ENCODE assay signal across 15 cellular contexts in genomic region chr7:76409537-76409936, GRCh38. TPM values are rescaled to one million over a fixed set of nuclear protein-coding genes. Genes with fewer than 3 reads are reported as not detected.
DNase-seq lines count a peak whose midpoint lies in the region; ATAC-seq and TF ChIP-seq lines count a peak whose summit lies in the region.
"Had no signal": no experiment of that assay in that cellular context is flagged by ENCODE, and none has a peak within 500 bp of the region (broad histone marks: within the 10 kb centered on the region; RNA-seq: fewer than 3 reads in every experiment).

Gene SSC4D, minus strand, starts transcription at chr7:76409697. Its CDS starts 5,258 bp downstream, at chr7:76404439.

- H3K36me3 Mint-ChIP-seq in endodermal cell (ENCODE audit: low read depth) = no peaks in the 10 kb centered on the region
- no peaks in the 10 kb centered on the region for H3K36me3 Mint-ChIP-seq in mesothelial cell of epicardium
- peaks cover 1% of the 10 kb centered on the region for H3K36me3 Mint-ChIP-seq in activated T-cell treated with anti-CD3 and anti-CD28 coated beads, Interleukin-2, amount 50 U/mL, for 4 hours (ENCODE audit: insufficient read depth)

- H3K27ac ChIP-seq in endodermal cell (ENCODE audit: low read depth, low read length) = no peak within 1 kb of the TSS
- H3K27ac ChIP-seq: upper lobe of left lung, VCaP had no signal

- peak within 1 kb of the TSS; percentile 62 for H3K4me3 Mint-ChIP-seq in endodermal cell
- H3K4me3 Mint-ChIP-seq in mesothelial cell of epicardium = peak within 1 kb of the TSS; percentile 71
- no peak within 1 kb of the TSS for H3K4me3 Mint-ChIP-seq in activated T-cell treated with anti-CD3 and anti-CD28 coated beads, Interleukin-2, amount 50 U/mL, for 4 hours
- H3K4me3 Mint-ChIP-seq: dendritic cell treated with granulocyte-macrophage colony-stimulating factor and Interleukin-4, amounts not matched to agents 40 ng/mL and 50 ng/mL, for 4 days had no signal

- H3K36me3 ChIP-seq in ES-I3 (ENCODE audit: insufficient read depth, low read length) (no peaks in the 10 kb centered on the region), endodermal cell (ENCODE audit: control insufficient read depth, insufficient read depth, low read length) (no peaks in the 10 kb centered on the region)
- H3K36me3 ChIP-seq: upper lobe of left lung had no signal

- H3K9me3 Mint-ChIP-seq in endodermal cell (no peaks in the 10 kb centered on the region), mesothelial cell of epicardium (no peaks in the 10 kb centered on the region)
- no peaks in the 10 kb centered on the region for H3K9me3 Mint-ChIP-seq in activated T-cell treated with anti-CD3 and anti-CD28 coated beads, Interleukin-2, amount 50 U/mL, for 4 hours
- H3K9me3 Mint-ChIP-seq: dendritic cell treated with granulocyte-macrophage colony-stimulating factor and Interleukin-4, amounts not matched to agents 40 ng/mL and 50 ng/mL, for 4 days had no signal

- H3K4me1 Mint-ChIP-seq in endodermal cell = peaks cover 16% of the 10 kb centered on the region
- peaks cover 17% of the 10 kb centered on the region for H3K4me1 Mint-ChIP-seq in mesothelial cell of epicardium
- no peaks in the 10 kb centered on the region for H3K4me1 Mint-ChIP-seq in activated T-cell treated with anti-CD3 and anti-CD28 coated beads, Interleukin-2, amount 50 U/mL, for 4 hours (ENCODE audit: low read depth)

- no peak for ATAC-seq in HG03025 (IDR thresholded peaks at IDR 0.05; ENCODE audit: low FRiP score, unreplicated experiment)
- ATAC-seq in activated T-cell treated with anti-CD3 and anti-CD28 coated beads, Interleukin-2, amount 50 U/mL, for 4 hours = no peak
- ATAC-seq in HG02763 (IDR thresholded peaks at IDR 0.05; ENCODE audit: unreplicated experiment) = no peak
- ATAC-seq: sciatic nerve had no signal

- WGBS in endodermal cell (ENCODE audit: insufficient coverage in 1 of 2, insufficient read length in 1 of 2), 2 experiments = 22% methylated on average over 5 of the region's 6 CpGs; no CpG with 5 or more reads in 1 of the 2 experiments

- H3K27ac Mint-ChIP-seq in endodermal cell (peak within 1 kb of the TSS; percentile 71), mesothelial cell of epicardium (peak within 1 kb of the TSS; percentile 51)

- no peaks in the 10 kb centered on the region for H3K27me3 Mint-ChIP-seq in endodermal cell (ENCODE audit: insufficient read depth)
- H3K27me3 Mint-ChIP-seq in mesothelial cell of epicardium (ENCODE audit: low read depth) = no peaks in the 10 kb centered on the region
- no peaks in the 10 kb centered on the region for H3K27me3 Mint-ChIP-seq in activated T-cell treated with anti-CD3 and anti-CD28 coated beads, Interleukin-2, amount 50 U/mL, for 4 hours (ENCODE audit: low read depth)
- H3K27me3 Mint-ChIP-seq: dendritic cell treated with granulocyte-macrophage colony-stimulating factor and Interleukin-4, amounts not matched to agents 40 ng/mL and 50 ng/mL, for 4 days had no signal

- H3K4me1 ChIP-seq in ES-I3 (ENCODE audit: insufficient read depth, low read length) (no peaks in the 10 kb centered on the region; the same call in 1 of the 2 replicates), endodermal cell (ENCODE audit: control insufficient read depth, insufficient read depth, low read length) (peaks cover 5% of the 10 kb centered on the region)
- H3K4me1 ChIP-seq: upper lobe of left lung had no signal

- H3K9ac ChIP-seq in ES-I3 (ENCODE audit: low read depth, low read length) = peak within 1 kb of the TSS; percentile 52; the same call in 1 of the 2 replicates
- H3K9ac ChIP-seq in endodermal cell (ENCODE audit: extremely low read depth, low read length, poor library complexity, severe bottlenecking) = peak within 1 kb of the TSS; percentile 62

- peak within 1 kb of the TSS; percentile 83 for H3K4me3 ChIP-seq in endodermal cell (ENCODE audit: low read length)
- H3K4me3 ChIP-seq: upper lobe of left lung had no signal

- TF ChIP-seq CTCF in endodermal cell (conservative IDR thresholded peaks at IDR 0.05) = no peak
- no peak for TF ChIP-seq CTCF in mesothelial cell of epicardium (IDR thresholded peaks at IDR 0.05; ENCODE audit: unreplicated experiment)

- no peaks in the 10 kb centered on the region for H3K9me3 ChIP-seq in ES-I3 (ENCODE audit: control insufficient read depth, insufficient read depth, low read length)
- H3K9me3 ChIP-seq in endodermal cell (ENCODE audit: control insufficient read depth, low read length) = no peaks in the 10 kb centered on the region
- H3K9me3 ChIP-seq: upper lobe of left lung had no signal

- no peaks in the 10 kb centered on the region for H3K27me3 ChIP-seq in endodermal cell (ENCODE audit: control insufficient read depth, insufficient read depth, low read length, poor library complexity, severe bottlenecking)
- H3K27me3 ChIP-seq: upper lobe of left lung had no signal

- DNase-seq in NCI-H2171 treated with DMSO at 0.1 percent for 48 hours (lab: John Stamatoyannopoulos, UW) (peak; percentile 56), endodermal cell (peak; percentile 95), mesothelial cell of epicardium (ENCODE audit: low spot score in 2 of 2, unreplicated experiment in 2 of 2) (no peak)
- no peak for DNase-seq in stimulated activated naive CD4-positive, alpha-beta T cell (lab: John Stamatoyannopoulos, UW)
- no peak for DNase-seq in activated T-cell treated with anti-CD3 and anti-CD28 coated beads, Interleukin-2, amount 50 U/mL, for 4 hours
- DNase-seq: COR-L47, hypothalamus, mammary epithelial cell, upper lobe of left lung had no signal

RNA-seq across cellular contexts. Expression of gene SSC4D, which starts in this region (rescaled TPM):
- total RNA-seq in endodermal cell (10 to 100 TPM; 21.9 to 44.5 TPM), mesothelial cell of epicardium (22.4 to 26.2 TPM (median 25.2 TPM) in 3 replicates)
- 9.5 TPM for polyA plus RNA-seq in endodermal cell (2013, experiment 1 of 2)
- polyA plus RNA-seq in endodermal cell (2013, experiment 2 of 2) = 8.4 TPM
- total RNA-seq in activated T-cell treated with anti-CD3 and anti-CD28 coated beads, Interleukin-2, amount 50 U/mL, for 4 hours = 1 to 10 TPM in 1 of 3 donors, under 1 TPM in 2; 0.38 to 1.0 (median 0.87) TPM

Comparison
In these comparisons a context has a peak if more than half of its experiments do, and no peak if none do; other contexts are left out.
1. RNA of gene SSC4D (total RNA-seq): 21.9 to 44.5 TPM in endodermal cell and 22.4 to 26.2 TPM in mesothelial cell of epicardium; 0.38 to 1.0 TPM in activated T-cell treated with anti-CD3 and anti-CD28 coated beads, Interleukin-2, amount 50 U/mL, for 4 hours; every median in the first group is over 10 times any median in the second.
2. DNase-seq: peak in NCI-H2171 treated with DMSO at 0.1 percent for 48 hours (single experiment) and endodermal cell (single experiment); none in mesothelial cell of epicardium (0 of 2), stimulated activated naive CD4-positive, alpha-beta T cell (0 of 6) and activated T-cell treated with anti-CD3 and anti-CD28 coated beads, Interleukin-2, amount 50 U/mL, for 4 hours (single experiment).